In the genomic region with DNA sequence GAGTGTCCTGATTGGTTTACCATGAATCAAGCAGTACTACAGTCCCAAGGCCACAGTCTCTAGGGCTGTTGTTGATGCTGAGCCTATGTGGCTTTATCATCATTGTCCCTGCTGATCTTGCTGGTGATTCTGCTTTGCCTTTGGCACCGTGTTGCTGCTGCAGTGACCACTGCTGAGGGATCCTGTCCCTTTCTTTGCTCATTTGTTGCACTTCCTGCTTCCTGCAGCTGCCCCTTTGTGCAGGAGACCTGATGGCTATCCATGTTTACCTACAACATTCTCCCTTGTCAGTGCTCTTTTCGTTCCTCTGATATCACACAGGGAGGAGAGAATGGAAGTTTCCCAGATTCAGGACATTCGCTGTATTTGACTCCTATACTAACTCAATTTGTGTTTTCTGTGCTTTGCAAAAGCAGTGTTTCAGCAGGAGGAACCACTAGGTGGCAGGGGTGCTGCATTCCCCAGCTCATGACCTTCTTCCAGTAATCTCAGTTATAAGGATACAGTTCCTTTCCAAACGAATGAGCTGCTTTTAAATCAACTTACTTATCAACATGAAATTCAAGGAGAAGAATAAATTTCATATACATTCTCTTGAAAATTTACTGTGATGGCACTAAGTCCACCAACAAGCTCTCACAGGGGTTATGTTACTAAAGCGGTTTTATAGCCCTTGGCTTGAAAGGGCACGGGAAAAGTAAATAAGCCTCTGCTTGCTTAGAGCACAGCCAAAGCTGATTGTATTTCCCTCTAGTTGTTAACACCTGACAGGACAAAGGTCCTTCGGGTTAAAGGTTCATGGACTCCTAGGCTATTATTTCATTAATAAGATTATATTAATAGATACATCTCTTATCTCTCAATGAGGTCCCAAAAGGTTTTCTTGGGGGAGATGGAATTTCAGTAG, we compare ENCODE assay signal across 8 cellular contexts. TPM values are rescaled to one million over a fixed set of nuclear protein-coding genes. Genes with fewer than 3 reads are reported as not detected.
DNase-seq lines count a peak whose midpoint lies in the region; ATAC-seq, FAIRE-seq and TF ChIP-seq lines count a peak whose summit lies in the region.

No MANE protein-coding gene starts in this region.

- H3K27me3 ChIP-seq in HAP-1 (ENCODE audit: low read depth) = no peaks in the 10 kb centered on the region
- H3K27me3 ChIP-seq in lung (ENCODE audit: control insufficient read depth, insufficient read depth) = no peaks in the 10 kb centered on the region

- TF ChIP-seq CTCF in D721Med (IDR thresholded peaks at IDR 0.05; ENCODE audit: insufficient read depth, missing control alignments) (peak; percentile 97), lung (IDR thresholded peaks at IDR 0.05; ENCODE audit: control extremely low read depth, extremely low read depth) (peak; percentile 82)

- in situ Hi-C loops in HAP-1 (cut with MboI; ENCODE audit: low sequenced_read_pairs) = no loop called here

- H3K9me3 ChIP-seq in HAP-1 (no peaks in the 10 kb centered on the region), lung (ENCODE audit: control insufficient read depth in 2 of 2, insufficient read depth in 1 of 2, low read length in 1 of 2) (peaks cover 0 to 3% of the 10 kb centered on the region in 2 donors)

- H3K27ac ChIP-seq in lung (ENCODE audit: low read depth in 1 of 2, low read length in 1 of 2) = peak overlapping the region in 1 of 2 donors; percentile 46

- 23 to 31% methylated on average over 7 of the region's 7 CpGs for WGBS in lung, 2 donors

- FAIRE-seq in D721Med (lab: Jason Lieb, UNC) = no peak

- ATAC-seq in lung (ENCODE audit: insufficient read depth, low FRiP score) = peak; percentile 75

- DNase-seq in D721Med (ENCODE audit: insufficient read length, low spot score) (peak; percentile 38), HAP-1 (ENCODE audit: low spot score in 2 of 2) (peak; percentile 57 to 70), NCI-H226 (peak; percentile 34), lung (ENCODE audit: low spot score) (peak; percentile 66)
- peak; percentile 54 for DNase-seq in activated CD4-positive, alpha-beta T cell treated with anti-CD3 and anti-CD28 coated beads, Interleukin-2, amount 50 U/mL, for 1 hour
- peak; percentile 34 for DNase-seq in effector CD8-positive, alpha-beta T cell (lab: John Stamatoyannopoulos, UW)
- peak; percentile 3 for DNase-seq in stimulated activated CD8-positive, alpha-beta memory T cell treated with anti-CD3 and anti-CD28 coated beads, Interleukin-12 subunit alpha, Interleukin-12 subunit beta, amount 100 ng/mL, for 24 hours (ENCODE audit: extremely low read depth)
- DNase-seq in activated CD4-positive, CD25-positive, alpha-beta regulatory T cell treated with anti-CD3 and anti-CD28 coated beads, Interleukin-2, amount 50 U/mL, for 72 hours = no peak

- H3K4me3 ChIP-seq in HAP-1 (no peak overlapping the region), lung (no peak overlapping the region)

- H3K36me3 ChIP-seq in HAP-1 (replicated peaks) (no peaks in the 10 kb centered on the region), lung (ENCODE audit: control insufficient read depth in 2 of 2, insufficient read depth in 2 of 2, low read length in 2 of 2) (no peaks in the 10 kb centered on the region)

- H3K4me1 ChIP-seq in HAP-1 (no peaks in the 10 kb centered on the region), lung (ENCODE audit: control insufficient read depth in 2 of 2, insufficient read depth in 2 of 2, low read length in 2 of 2) (peaks cover 0 to 6% of the 10 kb centered on the region in 2 donors)

RNA-seq across cellular contexts. Expression of a gene that starts 9.7 kb away (rescaled TPM):
- total RNA-seq in lung = 10 to 100 TPM; 35.0 to 37.2 TPM
- polyA plus RNA-seq in lung = 10 to 100 TPM; 28.6 TPM

RNA-seq across cellular contexts. Expression of a gene that starts 44.2 kb away (rescaled TPM):
- total RNA-seq in lung = 100 to 1,000 TPM; 100 to 178 TPM
- 10 to 100 TPM; 23.7 to 34.7 TPM for polyA plus RNA-seq in lung
